ENCODE assay signal across 12 cellular contexts in genomic region chr17:20465535-20465934, GRCh38. TPM values are rescaled to one million over a fixed set of nuclear protein-coding genes. Genes with fewer than 3 reads are reported as not detected.
"Had no signal": no experiment of that assay in that cellular context is flagged by ENCODE, and none has a peak within 500 bp of the region (broad histone marks: within the 10 kb centered on the region; RNA-seq: fewer than 3 reads in every experiment).

No MANE protein-coding gene starts in this region.

RNA-seq across cellular contexts. Expression of gene LGALS9B, which starts 1.8 kb away (rescaled TPM):
- total RNA-seq: hepatocyte, mesothelial cell of epicardium, occipital lobe, osteocyte, posterior vena cava, pulmonary artery endothelial cell, renal cortical epithelial cell, right atrium auricular region, skeletal muscle tissue, temporal lobe, tibial nerve, urinary bladder had no signal
- polyA plus RNA-seq: hepatocyte, urinary bladder had no signal
